In the genomic region with DNA sequence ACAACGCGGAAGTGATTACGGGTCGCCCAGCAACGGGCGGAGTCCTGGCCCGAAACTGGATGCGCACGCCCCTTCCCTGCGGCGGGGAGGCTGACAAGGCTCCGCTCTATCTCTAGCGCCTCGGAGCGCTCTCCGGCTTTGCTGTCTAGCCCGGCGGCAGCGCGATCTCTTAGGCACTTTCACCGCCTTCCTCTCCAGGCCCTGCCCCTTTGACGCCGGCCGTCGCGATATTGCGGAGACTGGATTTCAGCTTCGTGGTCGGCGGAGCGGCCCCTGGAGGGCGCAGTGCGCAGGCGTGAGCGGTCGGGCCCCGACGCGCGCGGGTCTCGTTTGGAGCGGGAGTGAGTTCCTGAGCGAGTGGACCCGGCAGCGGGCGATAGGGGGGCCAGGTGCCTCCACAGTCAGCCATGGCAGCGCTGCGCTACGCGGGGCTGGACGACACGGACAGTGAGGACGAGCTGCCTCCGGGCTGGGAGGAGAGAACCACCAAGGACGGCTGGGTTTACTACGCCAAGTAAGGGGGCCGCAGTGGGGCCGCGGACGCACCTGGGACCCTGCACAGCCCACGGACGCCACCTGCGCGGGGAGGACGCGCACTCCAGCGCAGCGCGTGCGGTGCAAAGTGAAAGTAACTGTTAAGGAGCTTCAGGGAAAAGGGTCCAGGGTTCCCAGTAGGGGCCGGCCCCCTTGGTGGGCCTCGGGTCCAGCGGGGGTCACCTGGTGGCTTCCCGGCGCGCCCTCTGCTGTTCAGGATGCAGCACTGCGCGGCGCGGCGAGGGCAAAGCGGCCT, we compare ENCODE assay signal across 1 cellular context.
A peak's percentile ranks its signal among the peaks of the same experiment; 100 is the strongest.
TF ChIP-seq lines count a peak whose summit lies in the region.

TSS of gene WWOX (plus strand) at position 283 of the 790 bp plus-strand sequence.

TF ChIP-seq in HepG2, 621 proteins besides CTCF, POLR2A, EP300 and RAD21 (continued from another document and continues in another):
- TF ChIP-seq FOXP1 (IDR thresholded peaks at IDR 0.05) (no peak), FOXP1 (CRISPR knock-in tag; IDR thresholded peaks at IDR 0.05) (peak; percentile 58), SMYD3 (CRISPR knock-in tag; IDR thresholded peaks at IDR 0.05) (no peak; the same call in 1 of the 2 replicates), HNRNPL (IDR thresholded peaks at IDR 0.05; ENCODE audit: low read depth, low read length) (no peak), HNRNPUL1 (IDR thresholded peaks at IDR 0.05; ENCODE audit: low read depth, low read length) (peak; percentile 86; the same call in 1 of the 2 replicates), NR2F6 (IDR thresholded peaks at IDR 0.05) (peak; percentile 36; the same call in 1 of the 2 replicates), NR2F6 (CRISPR knock-in tag; IDR thresholded peaks at IDR 0.05) (peak; percentile 40), HHEX (CRISPR knock-in tag; IDR thresholded peaks at IDR 0.05) (no peak), ZBTB3 (CRISPR knock-in tag; IDR thresholded peaks at IDR 0.05; ENCODE audit: borderline replicate concordance, low read depth) (peak; percentile 81), ZMAT3 (CRISPR knock-in tag; conservative IDR thresholded peaks at IDR 0.05) (peak; percentile 93), ZNF10 (CRISPR knock-in tag; IDR thresholded peaks at IDR 0.05; ENCODE audit: borderline replicate concordance, low read depth) (0 out of 2 replicates have a peak, but pooled peaks have one; percentile 51), ZNF256 (CRISPR knock-in tag; conservative IDR thresholded peaks at IDR 0.05) (peak; percentile 11; the same call in 1 of the 2 replicates), RORA (CRISPR knock-in tag; IDR thresholded peaks at IDR 0.05) (no peak), ZNF296 (CRISPR knock-in tag; conservative IDR thresholded peaks at IDR 0.05) (peak; percentile 88; the same call in 1 of the 2 replicates), ZNF264 (CRISPR knock-in tag; IDR thresholded peaks at IDR 0.05) (peak; percentile 27; the same call in 1 of the 2 replicates), CC2D1A (CRISPR knock-in tag; IDR thresholded peaks at IDR 0.05) (no peak), DMTF1 (CRISPR knock-in tag; IDR thresholded peaks at IDR 0.05) (0 out of 2 replicates have a peak, but pooled peaks have one; percentile 83), ZNF460 (CRISPR knock-in tag; IDR thresholded peaks at IDR 0.05; ENCODE audit: borderline replicate concordance) (no peak; the same call in 1 of the 2 replicates), ZNF746 (CRISPR knock-in tag; IDR thresholded peaks at IDR 0.05) (peak; percentile 71; the same call in 1 of the 2 replicates), ZNF124 (CRISPR knock-in tag; IDR thresholded peaks at IDR 0.05) (peak; percentile 96), ZNF253 (CRISPR knock-in tag; IDR thresholded peaks at IDR 0.05; ENCODE audit: borderline replicate concordance) (0 out of 2 replicates have a peak, but pooled peaks have one; percentile 87), HNRNPH1 (optimal IDR thresholded peaks at IDR 0.05; ENCODE audit: low read depth, low read length) (no peak), HNF4G (IDR thresholded peaks at IDR 0.05; ENCODE audit: borderline replicate concordance, low read depth, low read length) (peak; percentile 58; the same call in 1 of the 2 replicates), HNF4G (CRISPR knock-in tag; IDR thresholded peaks at IDR 0.05; ENCODE audit: borderline replicate concordance, low read depth) (peak; percentile 71), POLR2G (IDR thresholded peaks at IDR 0.05; ENCODE audit: low read depth, low read length) (peak; percentile 94), ZNF724P (CRISPR knock-in tag; IDR thresholded peaks at IDR 0.05; ENCODE audit: borderline replicate concordance) (peak; percentile 78; the same call in 1 of the 2 replicates), HOXA3 (CRISPR knock-in tag; IDR thresholded peaks at IDR 0.05) (peak; percentile 86), KIAA2018 (CRISPR knock-in tag; IDR thresholded peaks at IDR 0.05; ENCODE audit: borderline replicate concordance) (0 out of 2 replicates have a peak, but pooled peaks have one; percentile 86), ZNF12 (CRISPR knock-in tag; IDR thresholded peaks at IDR 0.05) (no peak; the same call in 1 of the 2 replicates), TGIF2 (CRISPR knock-in tag; IDR thresholded peaks at IDR 0.05) (peak; percentile 14; the same call in 1 of the 2 replicates), ZNF577 (CRISPR knock-in tag; IDR thresholded peaks at IDR 0.05; ENCODE audit: borderline replicate concordance, low read depth) (no peak), LCORL (IDR thresholded peaks at IDR 0.05) (no peak), LCORL (CRISPR knock-in tag; IDR thresholded peaks at IDR 0.05) (peak; percentile 94), ZNF761 (CRISPR knock-in tag; conservative IDR thresholded peaks at IDR 0.05) (peak; percentile 97)
- TF ChIP-seq, protein P1, sequence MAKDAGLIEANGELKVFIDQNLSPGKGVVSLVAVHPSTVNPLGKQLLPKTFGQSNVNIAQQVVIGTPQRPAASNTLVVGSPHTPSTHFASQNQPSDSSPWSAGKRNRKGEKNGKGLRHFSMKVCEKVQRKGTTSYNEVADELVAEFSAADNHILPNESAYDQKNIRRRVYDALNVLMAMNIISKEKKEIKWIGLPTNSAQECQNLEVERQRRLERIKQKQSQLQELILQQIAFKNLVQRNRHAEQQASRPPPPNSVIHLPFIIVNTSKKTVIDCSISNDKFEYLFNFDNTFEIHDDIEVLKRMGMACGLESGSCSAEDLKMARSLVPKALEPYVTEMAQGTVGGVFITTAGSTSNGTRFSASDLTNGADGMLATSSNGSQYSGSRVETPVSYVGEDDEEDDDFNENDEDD (CRISPR knock-in tag; IDR thresholded peaks at IDR 0.05; ENCODE audit: borderline replicate concordance), result peak; percentile 77; the same call in 1 of the 2 replicates
- TF ChIP-seq, protein P2, sequence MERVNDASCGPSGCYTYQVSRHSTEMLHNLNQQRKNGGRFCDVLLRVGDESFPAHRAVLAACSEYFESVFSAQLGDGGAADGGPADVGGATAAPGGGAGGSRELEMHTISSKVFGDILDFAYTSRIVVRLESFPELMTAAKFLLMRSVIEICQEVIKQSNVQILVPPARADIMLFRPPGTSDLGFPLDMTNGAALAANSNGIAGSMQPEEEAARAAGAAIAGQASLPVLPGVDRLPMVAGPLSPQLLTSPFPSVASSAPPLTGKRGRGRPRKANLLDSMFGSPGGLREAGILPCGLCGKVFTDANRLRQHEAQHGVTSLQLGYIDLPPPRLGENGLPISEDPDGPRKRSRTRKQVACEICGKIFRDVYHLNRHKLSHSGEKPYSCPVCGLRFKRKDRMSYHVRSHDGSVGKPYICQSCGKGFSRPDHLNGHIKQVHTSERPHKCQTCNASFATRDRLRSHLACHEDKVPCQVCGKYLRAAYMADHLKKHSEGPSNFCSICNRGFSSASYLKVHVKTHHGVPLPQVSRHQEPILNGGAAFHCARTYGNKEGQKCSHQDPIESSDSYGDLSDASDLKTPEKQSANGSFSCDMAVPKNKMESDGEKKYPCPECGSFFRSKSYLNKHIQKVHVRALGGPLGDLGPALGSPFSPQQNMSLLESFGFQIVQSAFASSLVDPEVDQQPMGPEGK (CRISPR knock-in tag; IDR thresholded peaks at IDR 0.05), result peak; percentile 82; the same call in 1 of the 2 replicates
- TF ChIP-seq, protein P3, sequence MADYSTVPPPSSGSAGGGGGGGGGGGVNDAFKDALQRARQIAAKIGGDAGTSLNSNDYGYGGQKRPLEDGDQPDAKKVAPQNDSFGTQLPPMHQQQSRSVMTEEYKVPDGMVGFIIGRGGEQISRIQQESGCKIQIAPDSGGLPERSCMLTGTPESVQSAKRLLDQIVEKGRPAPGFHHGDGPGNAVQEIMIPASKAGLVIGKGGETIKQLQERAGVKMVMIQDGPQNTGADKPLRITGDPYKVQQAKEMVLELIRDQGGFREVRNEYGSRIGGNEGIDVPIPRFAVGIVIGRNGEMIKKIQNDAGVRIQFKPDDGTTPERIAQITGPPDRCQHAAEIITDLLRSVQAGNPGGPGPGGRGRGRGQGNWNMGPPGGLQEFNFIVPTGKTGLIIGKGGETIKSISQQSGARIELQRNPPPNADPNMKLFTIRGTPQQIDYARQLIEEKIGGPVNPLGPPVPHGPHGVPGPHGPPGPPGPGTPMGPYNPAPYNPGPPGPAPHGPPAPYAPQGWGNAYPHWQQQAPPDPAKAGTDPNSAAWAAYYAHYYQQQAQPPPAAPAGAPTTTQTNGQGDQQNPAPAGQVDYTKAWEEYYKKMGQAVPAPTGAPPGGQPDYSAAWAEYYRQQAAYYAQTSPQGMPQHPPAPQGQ (CRISPR knock-in tag; IDR thresholded peaks at IDR 0.05; ENCODE audit: borderline replicate concordance), result peak; percentile 89; the same call in 1 of the 2 replicates
- TF ChIP-seq, protein P4, sequence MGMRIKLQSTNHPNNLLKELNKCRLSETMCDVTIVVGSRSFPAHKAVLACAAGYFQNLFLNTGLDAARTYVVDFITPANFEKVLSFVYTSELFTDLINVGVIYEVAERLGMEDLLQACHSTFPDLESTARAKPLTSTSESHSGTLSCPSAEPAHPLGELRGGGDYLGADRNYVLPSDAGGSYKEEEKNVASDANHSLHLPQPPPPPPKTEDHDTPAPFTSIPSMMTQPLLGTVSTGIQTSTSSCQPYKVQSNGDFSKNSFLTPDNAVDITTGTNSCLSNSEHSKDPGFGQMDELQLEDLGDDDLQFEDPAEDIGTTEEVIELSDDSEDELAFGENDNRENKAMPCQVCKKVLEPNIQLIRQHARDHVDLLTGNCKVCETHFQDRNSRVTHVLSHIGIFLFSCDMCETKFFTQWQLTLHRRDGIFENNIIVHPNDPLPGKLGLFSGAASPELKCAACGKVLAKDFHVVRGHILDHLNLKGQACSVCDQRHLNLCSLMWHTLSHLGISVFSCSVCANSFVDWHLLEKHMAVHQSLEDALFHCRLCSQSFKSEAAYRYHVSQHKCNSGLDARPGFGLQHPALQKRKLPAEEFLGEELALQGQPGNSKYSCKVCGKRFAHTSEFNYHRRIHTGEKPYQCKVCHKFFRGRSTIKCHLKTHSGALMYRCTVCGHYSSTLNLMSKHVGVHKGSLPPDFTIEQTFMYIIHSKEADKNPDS (CRISPR knock-in tag; IDR thresholded peaks at IDR 0.05), result no peak
- TF ChIP-seq, protein P5, sequence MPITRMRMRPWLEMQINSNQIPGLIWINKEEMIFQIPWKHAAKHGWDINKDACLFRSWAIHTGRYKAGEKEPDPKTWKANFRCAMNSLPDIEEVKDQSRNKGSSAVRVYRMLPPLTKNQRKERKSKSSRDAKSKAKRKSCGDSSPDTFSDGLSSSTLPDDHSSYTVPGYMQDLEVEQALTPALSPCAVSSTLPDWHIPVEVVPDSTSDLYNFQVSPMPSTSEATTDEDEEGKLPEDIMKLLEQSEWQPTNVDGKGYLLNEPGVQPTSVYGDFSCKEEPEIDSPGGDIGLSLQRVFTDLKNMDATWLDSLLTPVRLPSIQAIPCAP (CRISPR knock-in tag; IDR thresholded peaks at IDR 0.05; ENCODE audit: low read depth), result peak; percentile 92
